32 cellular contexts compared by ENCODE assay signal in the genomic region with DNA sequence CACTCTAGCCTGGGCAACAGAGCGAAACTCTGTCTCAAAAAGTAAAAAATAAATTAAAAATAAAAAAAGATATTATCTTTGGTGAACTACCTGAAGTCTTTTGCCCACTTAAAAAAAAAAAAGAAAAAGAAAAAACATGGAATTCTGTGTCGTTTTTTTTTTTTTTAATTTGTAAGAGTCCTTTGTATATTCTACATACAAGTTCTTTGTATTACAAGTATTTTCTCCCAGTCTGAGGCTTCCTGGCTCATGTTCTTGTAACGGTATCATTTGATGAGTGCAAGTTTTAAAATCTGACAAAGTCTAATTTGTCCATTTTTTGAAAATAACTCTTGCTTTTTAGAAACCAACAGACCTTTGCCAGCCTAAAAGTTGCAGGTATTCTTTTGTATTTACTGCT. TPM values are rescaled to one million over a fixed set of nuclear protein-coding genes. Genes with fewer than 3 reads are reported as not detected.
"Had no signal": no experiment of that assay in that cellular context is flagged by ENCODE, and none has a peak within 500 bp of the region (broad histone marks: within the 10 kb centered on the region; RNA-seq: fewer than 3 reads in every experiment).

No MANE protein-coding gene starts in this region.

- H3K27ac Mint-ChIP-seq: stimulated activated effector memory CD8-positive, alpha-beta T cell treated with anti-CD3 and anti-CD28 coated beads, Interleukin-12 subunit alpha, Interleukin-12 subunit beta, amount 100 ng/mL, for 72 hours; stimulated activated memory B cell treated with anti-CD40 and anti-IgM and Interleukin-4, amounts not matched to agents 10 μg/mL and 1 μg/mL and 100 μg/mL, for 72 hours; stimulated activated naive B cell treated with anti-CD40 and anti-IgM and Interleukin-4, amounts not matched to agents 10 μg/mL and 1 μg/mL and 100 μg/mL, for 72 hours; stimulated activated naive CD8-positive, alpha-beta T cell treated with anti-CD3 and anti-CD28 coated beads, Interleukin-15, Interleukin-2, amounts not matched to agents 100 ng/mL and 50 ng/mL, for 24 hours; type B pancreatic cell had no signal

- H3K4me3 Mint-ChIP-seq: stimulated activated effector memory CD8-positive, alpha-beta T cell treated with anti-CD3 and anti-CD28 coated beads, Interleukin-12 subunit alpha, Interleukin-12 subunit beta, amount 100 ng/mL, for 72 hours; stimulated activated memory B cell treated with anti-CD40 and anti-IgM and Interleukin-4, amounts not matched to agents 10 μg/mL and 1 μg/mL and 100 μg/mL, for 72 hours; stimulated activated naive B cell treated with anti-CD40 and anti-IgM and Interleukin-4, amounts not matched to agents 10 μg/mL and 1 μg/mL and 100 μg/mL, for 72 hours; stimulated activated naive CD8-positive, alpha-beta T cell treated with anti-CD3 and anti-CD28 coated beads, Interleukin-15, amount 100 ng/mL, for 72 hours; stimulated activated naive CD8-positive, alpha-beta T cell treated with anti-CD3 and anti-CD28 coated beads, Interleukin-15, Interleukin-2, amounts not matched to agents 100 ng/mL and 50 ng/mL, for 24 hours; type B pancreatic cell had no signal

- H3K36me3 ChIP-seq: stomach, suprapubic skin, thoracic aorta, thyroid gland, tibial artery, tibial nerve, transverse colon, upper lobe of left lung, upper lobe of right lung, uterus, vagina had no signal

- ATAC-seq: stimulated activated effector memory CD8-positive, alpha-beta T cell treated with anti-CD3 and anti-CD28 coated beads, Interleukin-12 subunit alpha, Interleukin-12 subunit beta, amount 100 ng/mL, for 72 hours; stimulated activated memory B cell treated with anti-CD40 and anti-IgM and Interleukin-4, amounts not matched to agents 10 μg/mL and 1 μg/mL and 100 μg/mL, for 72 hours; stimulated activated naive B cell treated with anti-CD40 and anti-IgM and Interleukin-4, amounts not matched to agents 10 μg/mL and 1 μg/mL and 100 μg/mL, for 72 hours; stimulated activated naive CD8-positive, alpha-beta T cell treated with anti-CD3 and anti-CD28 coated beads, Interleukin-15, amount 100 ng/mL, for 72 hours; stimulated activated naive CD8-positive, alpha-beta T cell treated with anti-CD3 and anti-CD28 coated beads, Interleukin-15, Interleukin-2, amounts not matched to agents 100 U/mL and 50 U/mL, for 24 hours; upper lobe of right lung had no signal

- H3K4me1 Mint-ChIP-seq: stimulated activated effector memory CD8-positive, alpha-beta T cell treated with anti-CD3 and anti-CD28 coated beads, Interleukin-12 subunit alpha, Interleukin-12 subunit beta, amount 100 ng/mL, for 72 hours; stimulated activated memory B cell treated with anti-CD40 and anti-IgM and Interleukin-4, amounts not matched to agents 10 μg/mL and 1 μg/mL and 100 μg/mL, for 72 hours; stimulated activated naive CD8-positive, alpha-beta T cell treated with anti-CD3 and anti-CD28 coated beads, Interleukin-15, amount 100 ng/mL, for 72 hours had no signal

- H3K4me1 ChIP-seq: stomach, testis, thyroid gland, tibial artery, tibial nerve, transverse colon, upper lobe of left lung, upper lobe of right lung, uterus, vagina had no signal

- H3K36me3 Mint-ChIP-seq: stimulated activated effector memory CD8-positive, alpha-beta T cell treated with anti-CD3 and anti-CD28 coated beads, Interleukin-12 subunit alpha, Interleukin-12 subunit beta, amount 100 ng/mL, for 72 hours; stimulated activated naive B cell treated with anti-CD40 and anti-IgM and Interleukin-4, amounts not matched to agents 10 μg/mL and 1 μg/mL and 100 μg/mL, for 72 hours; type B pancreatic cell had no signal

- DNase-seq: stimulated activated CD4-positive, alpha-beta T cell treated with anti-CD3 and anti-CD28 coated beads, Interleukin-2, amount 100 ng/mL, for 48 hours; stimulated activated CD4-positive, alpha-beta T cell treated with anti-CD3 and anti-CD28 coated beads, Interleukin-4, amount 100 ng/mL, for 1 hour; stimulated activated CD4-positive, alpha-beta T cell treated with anti-CD3 and anti-CD28 coated beads, Interleukin-4, amount 100 ng/mL, for 24 hours; stimulated activated CD4-positive, alpha-beta T cell treated with anti-CD3 and anti-CD28 coated beads, Interleukin-4, amount 100 ng/mL, for 4 hours; stimulated activated CD8-positive, alpha-beta memory T cell treated with anti-CD3 and anti-CD28 coated beads, Interleukin-4, amount 100 ng/mL, for 48 hours; stimulated activated naive B cell treated with anti-CD40 and anti-IgM and Interleukin-4, amounts not matched to agents 10 μg/mL and 1 μg/mL and 100 μg/mL, for 72 hours; stimulated activated naive CD4-positive, alpha-beta T cell; stimulated activated naive CD4-positive, alpha-beta T cell treated with Interleukin-2 at 50 U/mL for 16 hours; stimulated activated naive CD8-positive, alpha-beta T cell treated with anti-CD3 and anti-CD28 coated beads, Interleukin-15, amount 100 ng/mL, for 72 hours; stimulated activated naive CD8-positive, alpha-beta T cell treated with anti-CD3 and anti-CD28 coated beads, Interleukin-15, Interleukin-2, amounts not matched to agents 100 U/mL and 50 U/mL, for 24 hours; stomach; substantia nigra; testis; thyroid gland; tibial artery; transverse colon; trophoblast cell; upper lobe of left lung; upper lobe of right lung; uterus had no signal

- H3K9me3 Mint-ChIP-seq: stimulated activated effector memory CD8-positive, alpha-beta T cell treated with anti-CD3 and anti-CD28 coated beads, Interleukin-12 subunit alpha, Interleukin-12 subunit beta, amount 100 ng/mL, for 72 hours; stimulated activated naive CD8-positive, alpha-beta T cell treated with anti-CD3 and anti-CD28 coated beads, Interleukin-15, amount 100 ng/mL, for 72 hours; stimulated activated naive CD8-positive, alpha-beta T cell treated with anti-CD3 and anti-CD28 coated beads, Interleukin-15, Interleukin-2, amounts not matched to agents 100 ng/mL and 50 ng/mL, for 24 hours; type B pancreatic cell had no signal

- H3K27ac ChIP-seq: stomach, suprapubic skin, testis, thoracic aorta, thyroid gland, tibial artery, tibial nerve, transverse colon, upper lobe of left lung, upper lobe of right lung, uterus, vagina had no signal

- H3K27me3 Mint-ChIP-seq: type B pancreatic cell had no signal

- H3K9me3 ChIP-seq: stomach, suprapubic skin, testis, thoracic aorta, thyroid gland, tibial artery, tibial nerve, transverse colon, upper lobe of left lung, upper lobe of right lung, uterus, vagina had no signal

- H3K4me3 ChIP-seq: stomach, suprapubic skin, testis, thoracic aorta, thyroid gland, tibial artery, tibial nerve, transverse colon, upper lobe of left lung, upper lobe of right lung, uterus, vagina had no signal

- FAIRE-seq: urothelium cell line had no signal

- H3K27me3 ChIP-seq: testis, thyroid gland, upper lobe of left lung, uterus, vagina had no signal

RNA-seq across cellular contexts. Expression of a gene that starts 35.0 kb away (rescaled TPM):
- total RNA-seq: subcutaneous adipose tissue, suprapubic skin, temporal lobe, thoracic aorta, thyroid gland, tibial nerve, upper lobe of right lung, urinary bladder, uterus, vagina had no signal
- polyA plus RNA-seq: stomach, urinary bladder had no signal
